Comparison of ENCODE assay signal across 32 cellular contexts in genomic region chr10:127869329-127869728, GRCh38. TPM values are rescaled to one million over a fixed set of nuclear protein-coding genes. Genes with fewer than 3 reads are reported as not detected.
"Had no signal": no experiment of that assay in that cellular context is flagged by ENCODE, and none has a peak within 500 bp of the region (broad histone marks: within the 10 kb centered on the region; RNA-seq: fewer than 3 reads in every experiment).

No MANE protein-coding gene starts in this region.

- H3K4me3 ChIP-seq: neural progenitor cell, ovary, psoas muscle, skin epidermis, smooth muscle cell, spleen, suprapubic skin, testis, tibial artery, transverse colon, upper lobe of right lung, uterus had no signal

- H3K4me1 Mint-ChIP-seq: natural killer cell; neural progenitor cell; stimulated activated naive CD8-positive, alpha-beta T cell treated with anti-CD3 and anti-CD28 coated beads, Interleukin-15, amount 100 ng/mL, for 72 hours had no signal

- H3K27me3 Mint-ChIP-seq: progenitor cell of endocrine pancreas had no signal

- H3K4me1 ChIP-seq: neural progenitor cell, parathyroid adenoma, psoas muscle, upper lobe of right lung had no signal

- ATAC-seq: natural killer cell; psoas muscle; right cardiac atrium; sciatic nerve; stimulated activated memory B cell treated with anti-CD40 and anti-IgM and Interleukin-4, amounts not matched to agents 10 μg/mL and 1 μg/mL and 100 μg/mL, for 72 hours; stimulated activated naive CD8-positive, alpha-beta T cell treated with anti-CD3 and anti-CD28 coated beads, Interleukin-15, amount 100 ng/mL, for 72 hours; stimulated activated naive CD8-positive, alpha-beta T cell treated with anti-CD3 and anti-CD28 coated beads, Interleukin-15, Interleukin-2, amounts not matched to agents 100 U/mL and 50 U/mL, for 24 hours; upper lobe of right lung had no signal

- H3K9me3 Mint-ChIP-seq: natural killer cell had no signal

- H3K36me3 ChIP-seq: neural progenitor cell, ovary, spleen, suprapubic skin, tibial artery, transverse colon, upper lobe of right lung, uterus had no signal

- H3K36me3 Mint-ChIP-seq: natural killer cell; neural progenitor cell; stimulated activated memory B cell treated with anti-CD40 and anti-IgM and Interleukin-4, amounts not matched to agents 10 μg/mL and 1 μg/mL and 100 μg/mL, for 72 hours; type B pancreatic cell had no signal

- H3K4me3 Mint-ChIP-seq: natural killer cell; nephron; neural progenitor cell; stimulated activated memory B cell treated with anti-CD40 and anti-IgM and Interleukin-4, amounts not matched to agents 10 μg/mL and 1 μg/mL and 100 μg/mL, for 72 hours; stimulated activated naive CD8-positive, alpha-beta T cell treated with anti-CD3 and anti-CD28 coated beads, Interleukin-15, amount 100 ng/mL, for 72 hours; type B pancreatic cell had no signal

- H3K27ac Mint-ChIP-seq: natural killer cell; nephron; neural progenitor cell; progenitor cell of endocrine pancreas; stimulated activated memory B cell treated with anti-CD40 and anti-IgM and Interleukin-4, amounts not matched to agents 10 μg/mL and 1 μg/mL and 100 μg/mL, for 72 hours; stimulated activated naive CD8-positive, alpha-beta T cell treated with anti-CD3 and anti-CD28 coated beads, Interleukin-15, amount 100 ng/mL, for 72 hours; type B pancreatic cell had no signal

- DNase-seq: natural killer cell; occipital lobe; ovary; posterior cingulate gyrus; psoas muscle; right cardiac atrium; spleen; stimulated activated CD4-positive, alpha-beta T cell treated with anti-CD3 and anti-CD28 coated beads, Interleukin-12 subunit alpha, Interleukin-12 subunit beta, amount 100 ng/mL, for 4 hours; stimulated activated CD4-positive, alpha-beta T cell treated with anti-CD3 and anti-CD28 coated beads, Interleukin-1b, Interleukin-23, amount 100 ng/mL, for 48 hours; stimulated activated CD4-positive, alpha-beta T cell treated with anti-CD3 and anti-CD28 coated beads, Interleukin-4, amount 100 ng/mL, for 1 hour; stimulated activated CD4-positive, alpha-beta T cell treated with anti-CD3 and anti-CD28 coated beads, Interleukin-4, amount 100 ng/mL, for 4 hours; stimulated activated CD8-positive, alpha-beta memory T cell treated with anti-CD3 and anti-CD28 coated beads, Interleukin-4, amount 100 ng/mL, for 48 hours; stimulated activated naive CD4-positive, alpha-beta T cell; stimulated activated naive CD8-positive, alpha-beta T cell treated with anti-CD3 and anti-CD28 coated beads, Interleukin-15, amount 100 ng/mL, for 72 hours; stimulated activated naive CD8-positive, alpha-beta T cell treated with anti-CD3 and anti-CD28 coated beads, Interleukin-15, Interleukin-2, amounts not matched to agents 100 U/mL and 50 U/mL, for 24 hours; substantia nigra; testis; tibial artery; transverse colon; upper lobe of right lung; uterus had no signal

- H3K27ac ChIP-seq: neural progenitor cell, ovary, parathyroid adenoma, psoas muscle, skin epidermis, spleen, suprapubic skin, testis, tibial artery, transverse colon, upper lobe of right lung, uterus had no signal

- H3K9me3 ChIP-seq: ovary, testis, upper lobe of right lung had no signal

RNA-seq across cellular contexts. Expression of gene CLRN3, which starts 23.4 kb away (rescaled TPM):
- total RNA-seq: natural killer cell, osteoblast, psoas muscle, right cardiac atrium, sciatic nerve, smooth muscle cell, suprapubic skin, upper lobe of right lung, uterus had no signal
